Comparison of ENCODE assay signal across 17 cellular contexts in the genomic region with DNA sequence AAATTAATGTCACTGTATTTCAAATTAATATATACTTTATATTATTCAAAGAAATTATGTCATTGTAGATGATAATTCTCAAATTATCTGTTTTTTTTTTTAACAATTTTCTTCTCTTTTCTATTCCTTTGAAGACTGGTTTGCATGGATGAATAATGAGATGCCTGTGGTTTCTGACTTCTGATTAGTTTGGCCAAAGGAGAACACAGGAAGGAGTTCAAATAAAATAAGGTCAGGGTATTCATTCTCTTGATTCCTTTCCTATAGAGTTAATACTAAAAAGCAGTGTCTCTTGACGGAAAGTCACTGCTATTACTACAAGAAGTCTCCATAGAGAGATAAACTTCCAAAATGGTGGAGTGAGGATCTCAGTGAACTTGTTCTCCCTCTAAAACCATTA.
A peak's percentile ranks its signal among the peaks of the same experiment; 100 is the strongest.
DNase-seq lines count a peak whose midpoint lies in the region; TF ChIP-seq lines count a peak whose summit lies in the region.
"Had no signal": no experiment of that assay in that cellular context is flagged by ENCODE, and none has a peak within 500 bp of the region (broad histone marks: within the 10 kb centered on the region; RNA-seq: fewer than 3 reads in every experiment).

No MANE protein-coding gene starts in this region.

- H3K4me2 ChIP-seq in smooth muscle cell, result peak overlapping the region; percentile 54

- H3K9ac ChIP-seq in adipocyte (ENCODE audit: low read length) (no peak overlapping the region), smooth muscle cell (ENCODE audit: low read depth) (no peak overlapping the region)
- H3K9ac ChIP-seq: GM23248 had no signal

- TF ChIP-seq CTCF in smooth muscle cell (IDR thresholded peaks at IDR 0.05; ENCODE audit: borderline replicate concordance, insufficient read depth, poor library complexity, severe bottlenecking), result no peak

- intact Hi-C loops in head of caudate nucleus (cut with DNase I), result no loop called here

- no peaks in the 10 kb centered on the region for H3K4me1 ChIP-seq in adipocyte (ENCODE audit: control insufficient read depth, insufficient read depth, low read length)
- H3K4me1 ChIP-seq in smooth muscle cell (ENCODE audit: low read depth), result peaks cover 2% of the 10 kb centered on the region
- H3K4me1 ChIP-seq: BE2C, Caco-2, HAP-1 had no signal

- no peaks in the 10 kb centered on the region for H3K27me3 ChIP-seq in adipocyte (replicated peaks; ENCODE audit: control insufficient read depth, insufficient read depth, low read length)
- H3K27me3 ChIP-seq in smooth muscle cell (ENCODE audit: low read depth), result no peaks in the 10 kb centered on the region
- H3K27me3 ChIP-seq: BE2C had no signal

- H3K4me3 ChIP-seq in adipocyte (ENCODE audit: low read length) (no peak overlapping the region), smooth muscle cell (no peak overlapping the region)
- H3K4me3 ChIP-seq: GM23248, HAP-1, K562 had no signal

- H3K9me3 ChIP-seq in adipocyte (ENCODE audit: control insufficient read depth, low read length) (no peaks in the 10 kb centered on the region), smooth muscle cell (replicated peaks; ENCODE audit: low read depth) (no peaks in the 10 kb centered on the region)
- H3K9me3 ChIP-seq: BE2C, Caco-2, HAP-1 had no signal

- no peaks in the 10 kb centered on the region for H3K79me2 ChIP-seq in smooth muscle cell (ENCODE audit: low read depth)

- H3K36me3 ChIP-seq in adipocyte (ENCODE audit: control insufficient read depth, insufficient read depth, low read length, severe bottlenecking) (no peaks in the 10 kb centered on the region), smooth muscle cell (ENCODE audit: low read depth) (no peaks in the 10 kb centered on the region)
- H3K36me3 ChIP-seq: BE2C, HAP-1 had no signal

- H3K27ac ChIP-seq in smooth muscle cell (ENCODE audit: low read depth), result no peak overlapping the region
- H3K27ac ChIP-seq: GM23248 had no signal

- H2AFZ ChIP-seq in smooth muscle cell (ENCODE audit: low read depth), result no peak overlapping the region
- H2AFZ ChIP-seq: GM23248 had no signal

- DNase-seq in adipocyte (ENCODE audit: low read depth) (peak; percentile 5), astrocyte of the hippocampus (ENCODE audit: low read depth, low spot score) (peak; percentile 64), iris pigment epithelial cell (ENCODE audit: low read depth) (peak; percentile 12), smooth muscle cell (lab: John Stamatoyannopoulos, UW; ENCODE audit: unreplicated experiment) (no peak), head of caudate nucleus (no peak), COLO668 (lab: John Stamatoyannopoulos, UW; ENCODE audit: unreplicated experiment) (no peak), EL (no peak)
- DNase-seq: ACHN; BE2C; C1 segment of cervical spinal cord; Caco-2; CD4-positive, CD25-positive, alpha-beta regulatory T cell; CD8-positive, alpha-beta memory T cell; GM23248; IMR-90 had no signal

- H3F3A ChIP-seq in smooth muscle cell (ENCODE audit: low read depth), result no peaks in the 10 kb centered on the region

- WGBS in smooth muscle cell (ENCODE audit: low lambda C conversion rate), result 65% methylated on average over 1 of the region's 1 CpG

- H4K20me1 ChIP-seq in smooth muscle cell (ENCODE audit: low read depth), result no peaks in the 10 kb centered on the region

Comparison
In these comparisons a context has a peak if more than half of its experiments do, and no peak if none do; other contexts are left out.
1. DNase-seq: peak in adipocyte (single experiment), astrocyte of the hippocampus (single experiment) and iris pigment epithelial cell (single experiment); none in smooth muscle cell (single experiment), head of caudate nucleus (0 of 42), COLO668 (single experiment) and EL (single experiment).